ENCODE assay signal across 19 cellular contexts in genomic region chr14:74973905-74974363, GRCh38. TPM values are rescaled to one million over a fixed set of nuclear protein-coding genes. Genes with fewer than 3 reads are reported as not detected.
DNase-seq lines count a peak whose midpoint lies in the region; ATAC-seq, FAIRE-seq and TF ChIP-seq lines count a peak whose summit lies in the region.
"Had no signal": no experiment of that assay in that cellular context is flagged by ENCODE, and none has a peak within 500 bp of the region (broad histone marks: within the 10 kb centered on the region; RNA-seq: fewer than 3 reads in every experiment).

No MANE protein-coding gene starts in this region.

- H3K36me3 ChIP-seq in kidney (ENCODE audit: control insufficient read depth in 1 of 2, insufficient read depth in 2 of 2, low read length in 2 of 2) = no peaks in the 10 kb centered on the region
- H3K36me3 ChIP-seq in skeletal muscle tissue (ENCODE audit: control insufficient read depth in 3 of 3, insufficient read depth in 3 of 3, low read length in 3 of 3) = no peaks in the 10 kb centered on the region
- H3K36me3 ChIP-seq: HAP-1, ovary had no signal

- no peak for TF ChIP-seq CTCF in WTC11 (IDR thresholded peaks at IDR 0.05)
- no peak for TF ChIP-seq CTCF in kidney (IDR thresholded peaks at IDR 0.05; ENCODE audit: borderline replicate concordance, extremely low read depth, insufficient read depth)

- H3K9me3 Mint-ChIP-seq in activated naive CD8-positive, alpha-beta T cell treated with anti-CD3 and anti-CD28 coated beads, Interleukin-2, amount 10 ng/mL, durations not matched to agents 7 days and 5 days = no peaks in the 10 kb centered on the region
- no peaks in the 10 kb centered on the region for H3K9me3 Mint-ChIP-seq in activated naive CD8-positive, alpha-beta T cell treated with anti-CD3 and anti-CD28 coated beads for 36 hours
- H3K9me3 Mint-ChIP-seq in WTC11 = no peaks in the 10 kb centered on the region
- H3K9me3 Mint-ChIP-seq: activated CD4-positive, alpha-beta memory T cell treated with anti-CD3 and anti-CD28 coated beads, Interleukin-2, amount 10 ng/mL, durations not matched to agents 7 days and 5 days; activated T-cell treated with anti-CD3 and anti-CD28 coated beads, Interleukin-2, amount 50 U/mL, for 24 hours had no signal

- DNase-seq in activated naive CD8-positive, alpha-beta T cell treated with anti-CD3 and anti-CD28 coated beads, Interleukin-2, amount 10 ng/mL, durations not matched to agents 7 days and 5 days = no peak
- DNase-seq in activated naive CD8-positive, alpha-beta T cell treated with anti-CD3 and anti-CD28 coated beads for 36 hours = no peak
- DNase-seq in WTC11 (ENCODE audit: low spot score) = no peak
- DNase-seq in kidney = peak; percentile 75
- no peak for DNase-seq in COLO668 (lab: John Stamatoyannopoulos, UW; ENCODE audit: unreplicated experiment)
- DNase-seq: NCI-H1694 treated with DMSO at 0.1 percent for 48 hours, NCI-H774, ovary, PC-3 had no signal

- no peaks in the 10 kb centered on the region for H3K36me3 Mint-ChIP-seq in activated naive CD8-positive, alpha-beta T cell treated with anti-CD3 and anti-CD28 coated beads, Interleukin-2, amount 10 ng/mL, durations not matched to agents 7 days and 5 days
- no peaks in the 10 kb centered on the region for H3K36me3 Mint-ChIP-seq in activated naive CD8-positive, alpha-beta T cell treated with anti-CD3 and anti-CD28 coated beads for 36 hours
- H3K36me3 Mint-ChIP-seq in WTC11 = no peaks in the 10 kb centered on the region
- H3K36me3 Mint-ChIP-seq: CD14-positive monocyte had no signal

- POLR2A ChIA-PET in activated naive CD8-positive, alpha-beta T cell treated with anti-CD3 and anti-CD28 coated beads, Interleukin-2, amount 10 ng/mL, durations not matched to agents 7 days and 5 days (lab: Charles Lee) = interaction anchor here (0.9 to 2.1 kb wide), 2 partner anchors 29 to 153 kb away, joined by 3 to 9 read pairs; partner anchors contain the start of genes EIF2B2 and NEK9
- POLR2A ChIA-PET in WTC11 (lab: Charles Lee) = interaction anchor here (0.8 to 1.1 kb wide), 3 partner anchors 28 to 305 kb away, joined by 3 read pairs; partner anchors contain the start of genes EIF2B2 and FOS

- no peak for FAIRE-seq in kidney (lab: Jason Lieb, UNC)
- FAIRE-seq: bronchial epithelial cell, frontal cortex had no signal

- peak overlapping the region; percentile 24 for H3K27ac Mint-ChIP-seq in activated naive CD8-positive, alpha-beta T cell treated with anti-CD3 and anti-CD28 coated beads, Interleukin-2, amount 10 ng/mL, durations not matched to agents 7 days and 5 days
- no peak overlapping the region for H3K27ac Mint-ChIP-seq in activated naive CD8-positive, alpha-beta T cell treated with anti-CD3 and anti-CD28 coated beads for 36 hours
- H3K27ac Mint-ChIP-seq in WTC11 = no peak overlapping the region
- H3K27ac Mint-ChIP-seq: activated CD4-positive, alpha-beta memory T cell treated with anti-CD3 and anti-CD28 coated beads, Interleukin-2, amount 10 ng/mL, durations not matched to agents 7 days and 5 days; activated T-cell treated with anti-CD3 and anti-CD28 coated beads, Interleukin-2, amount 50 U/mL, for 24 hours; CD14-positive monocyte had no signal

- H3K9me3 ChIP-seq in kidney (ENCODE audit: control insufficient read depth in 1 of 2, low read length in 2 of 2) (no peaks in the 10 kb centered on the region), skeletal muscle tissue (ENCODE audit: control insufficient read depth in 3 of 3, low read length in 3 of 3) (no peaks in the 10 kb centered on the region)
- H3K9me3 ChIP-seq: HAP-1, ovary had no signal

- H3K4me3 ChIP-seq in kidney (ENCODE audit: low read length in 2 of 2) = no peak overlapping the region
- H3K4me3 ChIP-seq in skeletal muscle tissue (ENCODE audit: low read length in 3 of 3) = no peak overlapping the region
- H3K4me3 ChIP-seq: HAP-1, ovary, SK-N-MC had no signal

- H3K9ac ChIP-seq in kidney (ENCODE audit: low read length in 2 of 2) (no peak overlapping the region), skeletal muscle tissue (ENCODE audit: low read depth in 1 of 3, low read length in 3 of 3) (peak overlapping the region in 1 of 3 donors; percentile 4)

- peaks cover 8% of the 10 kb centered on the region for H3K27me3 Mint-ChIP-seq in activated naive CD8-positive, alpha-beta T cell treated with anti-CD3 and anti-CD28 coated beads, Interleukin-2, amount 10 ng/mL, durations not matched to agents 7 days and 5 days
- H3K27me3 Mint-ChIP-seq in activated naive CD8-positive, alpha-beta T cell treated with anti-CD3 and anti-CD28 coated beads for 36 hours = no peaks in the 10 kb centered on the region
- H3K27me3 Mint-ChIP-seq in WTC11 (ENCODE audit: low read depth) = no peaks in the 10 kb centered on the region
- H3K27me3 Mint-ChIP-seq: activated T-cell treated with anti-CD3 and anti-CD28 coated beads, Interleukin-2, amount 50 U/mL, for 24 hours had no signal

- H3K4me3 Mint-ChIP-seq in activated naive CD8-positive, alpha-beta T cell treated with anti-CD3 and anti-CD28 coated beads, Interleukin-2, amount 10 ng/mL, durations not matched to agents 7 days and 5 days = no peak overlapping the region
- H3K4me3 Mint-ChIP-seq in activated naive CD8-positive, alpha-beta T cell treated with anti-CD3 and anti-CD28 coated beads for 36 hours = no peak overlapping the region
- no peak overlapping the region for H3K4me3 Mint-ChIP-seq in WTC11
- H3K4me3 Mint-ChIP-seq: activated CD4-positive, alpha-beta memory T cell treated with anti-CD3 and anti-CD28 coated beads, Interleukin-2, amount 10 ng/mL, durations not matched to agents 7 days and 5 days; activated T-cell treated with anti-CD3 and anti-CD28 coated beads, Interleukin-2, amount 50 U/mL, for 24 hours; CD14-positive monocyte had no signal

- ATAC-seq in activated naive CD8-positive, alpha-beta T cell treated with anti-CD3 and anti-CD28 coated beads, Interleukin-2, amount 10 ng/mL, durations not matched to agents 7 days and 5 days (ENCODE audit: low read depth) = no peak
- ATAC-seq in WTC11 (peak; percentile 7), GM18873 (IDR thresholded peaks at IDR 0.05; ENCODE audit: low FRiP score, unreplicated experiment) (no peak), HG02885 (IDR thresholded peaks at IDR 0.05; ENCODE audit: poor library complexity, unreplicated experiment) (no peak)
- ATAC-seq: PC-3 had no signal

- intact Hi-C loops in kidney (cut with DNase I) = no loop called here

- H3K27ac ChIP-seq in kidney (ENCODE audit: low read depth in 2 of 2, low read length in 2 of 2) = no peak overlapping the region
- peak overlapping the region; percentile 48 for H3K27ac ChIP-seq in skeletal muscle tissue (ENCODE audit: low read depth, low read length)
- H3K27ac ChIP-seq: ovary, SK-N-MC had no signal

- H3K4me1 ChIP-seq in kidney (ENCODE audit: control insufficient read depth in 1 of 2, insufficient read depth in 1 of 2, low read depth in 1 of 2, low read length in 2 of 2) (peaks cover 0 to 2% of the 10 kb centered on the region in 2 donors), skeletal muscle tissue (ENCODE audit: control insufficient read depth in 3 of 3, insufficient read depth in 3 of 3, low read length in 3 of 3) (peaks cover 27 to 42% (median 40%) of the 10 kb centered on the region in 3 donors)
- H3K4me1 ChIP-seq: HAP-1 had no signal

- H3K4me1 Mint-ChIP-seq in activated naive CD8-positive, alpha-beta T cell treated with anti-CD3 and anti-CD28 coated beads, Interleukin-2, amount 10 ng/mL, durations not matched to agents 7 days and 5 days = peaks cover 9% of the 10 kb centered on the region
- H3K4me1 Mint-ChIP-seq in activated naive CD8-positive, alpha-beta T cell treated with anti-CD3 and anti-CD28 coated beads for 36 hours = no peaks in the 10 kb centered on the region
- H3K4me1 Mint-ChIP-seq in WTC11 = peaks cover 24% of the 10 kb centered on the region
- H3K4me1 Mint-ChIP-seq: CD14-positive monocyte had no signal

- CTCF ChIA-PET in WTC11 (lab: Charles Lee) = interaction anchor here (0.6 to 4.0 kb wide), 7 partner anchors 10 to 114 kb away, joined by 3 to 20 read pairs (median 4); no protein-coding TSS in a partner anchor

- no peaks in the 10 kb centered on the region for H3K27me3 ChIP-seq in skeletal muscle tissue (ENCODE audit: control insufficient read depth in 3 of 3, insufficient read depth in 3 of 3, low read length in 3 of 3)
- H3K27me3 ChIP-seq: ovary had no signal

TF ChIP-seq in WTC11, 78 proteins besides CTCF, POLR2A, EP300 and RAD21 (continues in another document):
- no peak for TF ChIP-seq SMAD4 (CRISPR knock-in tag; IDR thresholded peaks at IDR 0.05)
- no peak for TF ChIP-seq NR1H2 (CRISPR knock-in tag; IDR thresholded peaks at IDR 0.05)
- TF ChIP-seq ZNF671 (CRISPR knock-in tag; IDR thresholded peaks at IDR 0.05) = no peak

RNA-seq across cellular contexts. Expression of gene PGF, which starts 18.5 kb away (rescaled TPM):
- total RNA-seq in activated naive CD8-positive, alpha-beta T cell treated with anti-CD3 and anti-CD28 coated beads, Interleukin-2, amount 10 ng/mL, durations not matched to agents 7 days and 5 days = under 1 TPM in 1 of 2 experiments, not detected in 1; 0.28 TPM
- under 1 TPM in 1 of 2 experiments, not detected in 1; 0.21 TPM for total RNA-seq in activated naive CD8-positive, alpha-beta T cell treated with anti-CD3 and anti-CD28 coated beads for 36 hours
- total RNA-seq in WTC11 (2021) (5.0 to 6.7 TPM (median 6.5 TPM) in 3 replicates), kidney (9.3 TPM), skeletal muscle tissue (8.9 TPM)
- 12.1 TPM for polyA plus RNA-seq in kidney (ENCODE audit: insufficient read depth, low read depth, low replicate concordance)
- polyA plus RNA-seq: CD14-positive monocyte had no signal

RNA-seq across cellular contexts. Expression of gene EIF2B2, which starts 28.8 kb away (rescaled TPM):
- total RNA-seq in activated naive CD8-positive, alpha-beta T cell treated with anti-CD3 and anti-CD28 coated beads, Interleukin-2, amount 10 ng/mL, durations not matched to agents 7 days and 5 days = 10 to 100 TPM; 35.4 to 37.2 TPM
- 10 to 100 TPM; 55.6 to 60.1 TPM for total RNA-seq in activated naive CD8-positive, alpha-beta T cell treated with anti-CD3 and anti-CD28 coated beads for 36 hours
- total RNA-seq in WTC11 (2021) (46.0 to 50.7 TPM (median 50.5 TPM) in 3 replicates), kidney (44.0 TPM), skeletal muscle tissue (18.8 TPM)
- 60.6 TPM for polyA plus RNA-seq in kidney (ENCODE audit: insufficient read depth, low read depth, low replicate concordance)

RNA-seq across cellular contexts. Expression of gene RPS6KL1, which starts 50.9 kb away (rescaled TPM):
- total RNA-seq in activated naive CD8-positive, alpha-beta T cell treated with anti-CD3 and anti-CD28 coated beads, Interleukin-2, amount 10 ng/mL, durations not matched to agents 7 days and 5 days = 1 to 10 TPM; 2.6 to 3.9 TPM
- 1 to 10 TPM; 6.0 to 6.5 TPM for total RNA-seq in activated naive CD8-positive, alpha-beta T cell treated with anti-CD3 and anti-CD28 coated beads for 36 hours
- total RNA-seq in WTC11 (2021) (10.6 to 12.6 TPM (median 12.2 TPM) in 3 replicates), kidney (7.9 TPM), skeletal muscle tissue (3.1 TPM)
- polyA plus RNA-seq in kidney (ENCODE audit: insufficient read depth, low read depth, low replicate concordance) = 3.7 TPM
- polyA plus RNA-seq: CD14-positive monocyte had no signal
